In genomic region chr6:6751197-6751596, GRCh38 we compare ENCODE assay signal across 1 cellular context.
TF ChIP-seq lines count a peak whose summit lies in the region.

No MANE protein-coding gene starts in this region.

TF ChIP-seq in K562, 482 proteins besides CTCF, POLR2A, EP300 and RAD21 (continued from another document):
- TF ChIP-seq PREB (CRISPR knock-in tag; IDR thresholded peaks at IDR 0.05) (no peak), ZNF175 (CRISPR knock-in tag; IDR thresholded peaks at IDR 0.05; ENCODE audit: low read depth) (no peak), PTTG1 (tag; IDR thresholded peaks at IDR 0.05; ENCODE audit: low read depth) (no peak), CREBBP (IDR thresholded peaks at IDR 0.05; ENCODE audit: low read depth, low read length) (no peak), KHSRP (IDR thresholded peaks at IDR 0.05) (no peak), BCL6 (CRISPR knock-in tag; IDR thresholded peaks at IDR 0.05) (no peak), ZNF263 (CRISPR knock-in tag; IDR thresholded peaks at IDR 0.05; ENCODE audit: borderline replicate concordance) (no peak), HES1 (IDR thresholded peaks at IDR 0.05; ENCODE audit: low read depth) (no peak), PRMT5 (CRISPR knock-in tag; IDR thresholded peaks at IDR 0.05) (no peak), ELF2 (CRISPR knock-in tag; IDR thresholded peaks at IDR 0.05) (no peak), ZNF57 (CRISPR knock-in tag; IDR thresholded peaks at IDR 0.05) (no peak)
